ENCODE assay signal across 16 cellular contexts in genomic region chr15:41151451-41152005, GRCh38. TPM values are rescaled to one million over a fixed set of nuclear protein-coding genes. Genes with fewer than 3 reads are reported as not detected.
A peak's percentile ranks its signal among the peaks of the same experiment; 100 is the strongest.
DNase-seq lines count a peak whose midpoint lies in the region; ATAC-seq and TF ChIP-seq lines count a peak whose summit lies in the region.
"Had no signal": no experiment of that assay in that cellular context is flagged by ENCODE, and none has a peak within 500 bp of the region (broad histone marks: within the 10 kb centered on the region; RNA-seq: fewer than 3 reads in every experiment).

No MANE protein-coding gene starts in this region.

- intact Hi-C loops in activated CD4-positive, alpha-beta memory T cell treated with anti-CD3 and anti-CD28 coated beads for 36 hours (cut with micrococcal nuclease): loop anchor here (2.0 to 10.0 kb wide), 2 partner anchors 37 to 83 kb away; partner anchors contain the start of genes CHP1 and EXD1
- intact Hi-C loops in activated T-helper 1 cell treated with anti-CD3 and anti-CD28 coated beads, Interleukin-12 subunit alpha, Interleukin-12 subunit beta, Interleukin-2, Interleukin-4 antibody, amounts not matched to agents 30 ng/mL and 10 ng/mL and 1 ng/mL, durations not matched to agents 14 hours and 24 hours and 36 hours (cut with micrococcal nuclease): loop anchor here (2.0 kb wide), 1 partner anchor 79 kb away; the partner anchor contains the start of genes CHP1 and EXD1
- intact Hi-C loops in sigmoid colon (cut with DNase I): no loop called here

- no peaks in the 10 kb centered on the region for H3K27me3 ChIP-seq in sigmoid colon

- H3K27ac Mint-ChIP-seq in activated CD4-positive, alpha-beta memory T cell treated with anti-CD3 and anti-CD28 coated beads, Interleukin-2, amount 10 ng/mL, durations not matched to agents 7 days and 5 days: peak overlapping the region; percentile 94
- H3K27ac Mint-ChIP-seq in activated CD4-positive, alpha-beta memory T cell treated with anti-CD3 and anti-CD28 coated beads for 36 hours: no peak overlapping the region
- H3K27ac Mint-ChIP-seq in activated T-helper 1 cell treated with anti-CD3 and anti-CD28 coated beads, Interleukin-12 subunit alpha, Interleukin-12 subunit beta, Interleukin-2, Interleukin-4 antibody, amounts not matched to agents 30 ng/mL and 10 ng/mL and 1 ng/mL, durations not matched to agents 14 hours and 24 hours and 36 hours: peak overlapping the region; percentile 23
- no peak overlapping the region for H3K27ac Mint-ChIP-seq in stimulated activated effector memory CD8-positive, alpha-beta T cell treated with anti-CD3 and anti-CD28 coated beads, Interleukin-12 subunit alpha, Interleukin-12 subunit beta, amount 100 ng/mL, for 72 hours
- H3K27ac Mint-ChIP-seq: B cell had no signal

- no peak overlapping the region for H3K4me3 Mint-ChIP-seq in activated CD4-positive, alpha-beta memory T cell treated with anti-CD3 and anti-CD28 coated beads, Interleukin-2, amount 10 ng/mL, durations not matched to agents 7 days and 5 days
- H3K4me3 Mint-ChIP-seq in activated CD4-positive, alpha-beta memory T cell treated with anti-CD3 and anti-CD28 coated beads for 36 hours: no peak overlapping the region
- no peak overlapping the region for H3K4me3 Mint-ChIP-seq in activated T-helper 1 cell treated with anti-CD3 and anti-CD28 coated beads, Interleukin-12 subunit alpha, Interleukin-12 subunit beta, Interleukin-2, Interleukin-4 antibody, amounts not matched to agents 30 ng/mL and 10 ng/mL and 1 ng/mL, durations not matched to agents 14 hours and 24 hours and 36 hours
- H3K4me3 Mint-ChIP-seq in stimulated activated effector memory CD8-positive, alpha-beta T cell treated with anti-CD3 and anti-CD28 coated beads, Interleukin-12 subunit alpha, Interleukin-12 subunit beta, amount 100 ng/mL, for 72 hours: peak overlapping the region; percentile 23
- H3K4me3 Mint-ChIP-seq: B cell; CD4-positive, alpha-beta T cell had no signal

- H3K27ac ChIP-seq in sigmoid colon: no peak overlapping the region
- H3K27ac ChIP-seq: GM23248, HL-60 had no signal

- peaks cover 36% of the 10 kb centered on the region for H3K4me1 Mint-ChIP-seq in activated CD4-positive, alpha-beta memory T cell treated with anti-CD3 and anti-CD28 coated beads, Interleukin-2, amount 10 ng/mL, durations not matched to agents 7 days and 5 days
- peaks cover 15% of the 10 kb centered on the region for H3K4me1 Mint-ChIP-seq in activated CD4-positive, alpha-beta memory T cell treated with anti-CD3 and anti-CD28 coated beads for 36 hours (ENCODE audit: low read depth)
- H3K4me1 Mint-ChIP-seq in activated T-helper 1 cell treated with anti-CD3 and anti-CD28 coated beads, Interleukin-12 subunit alpha, Interleukin-12 subunit beta, Interleukin-2, Interleukin-4 antibody, amounts not matched to agents 30 ng/mL and 10 ng/mL and 1 ng/mL, durations not matched to agents 14 hours and 24 hours and 36 hours (ENCODE audit: low read depth): peaks cover 21% of the 10 kb centered on the region
- H3K4me1 Mint-ChIP-seq in stimulated activated effector memory CD8-positive, alpha-beta T cell treated with anti-CD3 and anti-CD28 coated beads, Interleukin-12 subunit alpha, Interleukin-12 subunit beta, amount 100 ng/mL, for 72 hours: peaks cover 11% of the 10 kb centered on the region
- H3K4me1 Mint-ChIP-seq: B cell had no signal

- no peak for TF ChIP-seq CTCF in sigmoid colon (IDR thresholded peaks at IDR 0.05)

- no peaks in the 10 kb centered on the region for H3K9me3 ChIP-seq in sigmoid colon

- DNase-seq in activated CD4-positive, alpha-beta memory T cell treated with anti-CD3 and anti-CD28 coated beads, Interleukin-2, amount 10 ng/mL, durations not matched to agents 7 days and 5 days: no peak
- DNase-seq in activated CD4-positive, alpha-beta memory T cell treated with anti-CD3 and anti-CD28 coated beads for 36 hours: no peak
- DNase-seq in activated gamma-delta T cell (lab: John Stamatoyannopoulos, UW) (peak; percentile 10), activated gamma-delta T cell treated with Interleukin-2 at 50 U/mL for 16 hours (no peak), sigmoid colon (no peak)
- no peak for DNase-seq in activated T-helper 1 cell treated with anti-CD3 and anti-CD28 coated beads, Interleukin-12 subunit alpha, Interleukin-12 subunit beta, Interleukin-2, Interleukin-4 antibody, amounts not matched to agents 30 ng/mL and 10 ng/mL and 1 ng/mL, durations not matched to agents 14 hours and 24 hours and 36 hours (ENCODE audit: low spot score)
- DNase-seq in stimulated activated effector memory CD8-positive, alpha-beta T cell treated with anti-CD3 and anti-CD28 coated beads, Interleukin-12 subunit alpha, Interleukin-12 subunit beta, amount 100 ng/mL, for 72 hours (ENCODE audit: low spot score in 2 of 2): no peak
- DNase-seq: C1 segment of cervical spinal cord, DMS 273 treated with DMSO at 0.1 percent for 48 hours, H7 had no signal

- no peak for TF ChIP-seq EP300 in sigmoid colon (IDR thresholded peaks at IDR 0.05)

- H3K36me3 ChIP-seq in sigmoid colon: no peaks in the 10 kb centered on the region

- H3K4me1 ChIP-seq in sigmoid colon: no peaks in the 10 kb centered on the region

- H3K9me3 Mint-ChIP-seq in activated CD4-positive, alpha-beta memory T cell treated with anti-CD3 and anti-CD28 coated beads, Interleukin-2, amount 10 ng/mL, durations not matched to agents 7 days and 5 days: peaks cover 5% of the 10 kb centered on the region
- H3K9me3 Mint-ChIP-seq in activated CD4-positive, alpha-beta memory T cell treated with anti-CD3 and anti-CD28 coated beads for 36 hours: no peaks in the 10 kb centered on the region
- H3K9me3 Mint-ChIP-seq in activated T-helper 1 cell treated with anti-CD3 and anti-CD28 coated beads, Interleukin-12 subunit alpha, Interleukin-12 subunit beta, Interleukin-2, Interleukin-4 antibody, amounts not matched to agents 30 ng/mL and 10 ng/mL and 1 ng/mL, durations not matched to agents 14 hours and 24 hours and 36 hours: no peaks in the 10 kb centered on the region
- no peaks in the 10 kb centered on the region for H3K9me3 Mint-ChIP-seq in stimulated activated effector memory CD8-positive, alpha-beta T cell treated with anti-CD3 and anti-CD28 coated beads, Interleukin-12 subunit alpha, Interleukin-12 subunit beta, amount 100 ng/mL, for 72 hours
- H3K9me3 Mint-ChIP-seq: CD4-positive, alpha-beta T cell had no signal

- no peaks in the 10 kb centered on the region for H3K27me3 Mint-ChIP-seq in activated CD4-positive, alpha-beta memory T cell treated with anti-CD3 and anti-CD28 coated beads, Interleukin-2, amount 10 ng/mL, durations not matched to agents 7 days and 5 days
- no peaks in the 10 kb centered on the region for H3K27me3 Mint-ChIP-seq in activated CD4-positive, alpha-beta memory T cell treated with anti-CD3 and anti-CD28 coated beads for 36 hours
- peaks cover 12% of the 10 kb centered on the region for H3K27me3 Mint-ChIP-seq in activated T-helper 1 cell treated with anti-CD3 and anti-CD28 coated beads, Interleukin-12 subunit alpha, Interleukin-12 subunit beta, Interleukin-2, Interleukin-4 antibody, amounts not matched to agents 30 ng/mL and 10 ng/mL and 1 ng/mL, durations not matched to agents 14 hours and 24 hours and 36 hours (ENCODE audit: insufficient read depth)
- H3K27me3 Mint-ChIP-seq: B cell; CD4-positive, alpha-beta T cell had no signal

- H3K4me3 ChIP-seq in sigmoid colon: no peak overlapping the region
- H3K4me3 ChIP-seq: GM12878, GM23248 had no signal

- no peak for TF ChIP-seq POLR2A in sigmoid colon (IDR thresholded peaks at IDR 0.05)

- WGBS in sigmoid colon, 2 donors: 98% methylated on average over 37 of the region's 37 CpGs

- CTCF ChIA-PET in activated CD4-positive, alpha-beta memory T cell treated with anti-CD3 and anti-CD28 coated beads, Interleukin-2, amount 10 ng/mL, durations not matched to agents 7 days and 5 days (lab: Charles Lee): interaction anchor here (0.9 to 1.3 kb wide), 2 partner anchors 11 to 32 kb away, joined by 4 read pairs; no protein-coding TSS in a partner anchor
- CTCF ChIA-PET in activated CD4-positive, alpha-beta memory T cell treated with anti-CD3 and anti-CD28 coated beads for 36 hours (lab: Charles Lee): interaction anchor here (1.5 kb wide), 1 partner anchor 35 kb away, joined by 3 read pairs; no protein-coding TSS in a partner anchor

- POLR2A ChIA-PET in activated CD4-positive, alpha-beta memory T cell treated with anti-CD3 and anti-CD28 coated beads, Interleukin-2, amount 10 ng/mL, durations not matched to agents 7 days and 5 days (lab: Charles Lee): interaction anchor here (0.8 to 4.6 kb wide), 4 partner anchors 11 to 198 kb away, joined by 3 to 33 read pairs (median 4); partner anchors contain the start of genes CHAC1 and INO80
- POLR2A ChIA-PET in activated CD4-positive, alpha-beta memory T cell treated with anti-CD3 and anti-CD28 coated beads for 36 hours (lab: Charles Lee): no interaction called here

- no peak for ATAC-seq in stimulated activated effector memory CD8-positive, alpha-beta T cell treated with anti-CD3 and anti-CD28 coated beads, Interleukin-12 subunit alpha, Interleukin-12 subunit beta, amount 100 ng/mL, for 72 hours
- no peak for ATAC-seq in HG02970 (IDR thresholded peaks at IDR 0.05; ENCODE audit: low FRiP score, unreplicated experiment)

- H3K36me3 Mint-ChIP-seq in activated CD4-positive, alpha-beta memory T cell treated with anti-CD3 and anti-CD28 coated beads, Interleukin-2, amount 10 ng/mL, durations not matched to agents 7 days and 5 days (ENCODE audit: low read depth): peaks cover 4% of the 10 kb centered on the region
- H3K36me3 Mint-ChIP-seq in activated CD4-positive, alpha-beta memory T cell treated with anti-CD3 and anti-CD28 coated beads for 36 hours: no peaks in the 10 kb centered on the region
- H3K36me3 Mint-ChIP-seq in activated T-helper 1 cell treated with anti-CD3 and anti-CD28 coated beads, Interleukin-12 subunit alpha, Interleukin-12 subunit beta, Interleukin-2, Interleukin-4 antibody, amounts not matched to agents 30 ng/mL and 10 ng/mL and 1 ng/mL, durations not matched to agents 14 hours and 24 hours and 36 hours (ENCODE audit: low read depth): peaks cover 2% of the 10 kb centered on the region
- no peaks in the 10 kb centered on the region for H3K36me3 Mint-ChIP-seq in stimulated activated effector memory CD8-positive, alpha-beta T cell treated with anti-CD3 and anti-CD28 coated beads, Interleukin-12 subunit alpha, Interleukin-12 subunit beta, amount 100 ng/mL, for 72 hours

RNA-seq across cellular contexts. Expression of gene INO80, which starts 35.4 kb away (rescaled TPM):
- total RNA-seq in activated CD4-positive, alpha-beta memory T cell treated with anti-CD3 and anti-CD28 coated beads, Interleukin-2, amount 10 ng/mL, durations not matched to agents 7 days and 5 days: 10 to 100 TPM; 21.8 to 22.1 TPM
- total RNA-seq in activated CD4-positive, alpha-beta memory T cell treated with anti-CD3 and anti-CD28 coated beads for 36 hours: 10 to 100 TPM; 19.9 to 22.8 TPM
- total RNA-seq in activated T-helper 1 cell treated with anti-CD3 and anti-CD28 coated beads, Interleukin-12 subunit alpha, Interleukin-12 subunit beta, Interleukin-2, Interleukin-4 antibody, amounts not matched to agents 30 ng/mL and 10 ng/mL and 1 ng/mL, durations not matched to agents 14 hours and 24 hours and 36 hours: 39.2 and 39.6 TPM in 2 replicates
- 10 to 100 TPM; 17.1 to 36.6 (median 19.4) TPM for total RNA-seq in sigmoid colon
- 10 to 100 TPM in 1 of 3 donors, 1 to 10 TPM in 2; 7.2 to 17.9 (median 7.9) TPM for polyA plus RNA-seq in sigmoid colon

Comparison
In these comparisons a context has a peak if more than half of its experiments do, and no peak if none do; other contexts are left out.
1. H3K27ac Mint-ChIP-seq: peak in activated CD4-positive, alpha-beta memory T cell treated with anti-CD3 and anti-CD28 coated beads, Interleukin-2, amount 10 ng/mL, durations not matched to agents 7 days and 5 days (single experiment) and activated T-helper 1 cell treated with anti-CD3 and anti-CD28 coated beads, Interleukin-12 subunit alpha, Interleukin-12 subunit beta, Interleukin-2, Interleukin-4 antibody, amounts not matched to agents 30 ng/mL and 10 ng/mL and 1 ng/mL, durations not matched to agents 14 hours and 24 hours and 36 hours (single experiment); none in activated CD4-positive, alpha-beta memory T cell treated with anti-CD3 and anti-CD28 coated beads for 36 hours (single experiment) and stimulated activated effector memory CD8-positive, alpha-beta T cell treated with anti-CD3 and anti-CD28 coated beads, Interleukin-12 subunit alpha, Interleukin-12 subunit beta, amount 100 ng/mL, for 72 hours (single experiment).